Comparison of ENCODE assay signal across 1 cellular context in genomic region chr2:19733951-19734425, GRCh38.
TF ChIP-seq lines count a peak whose summit lies in the region.

No MANE protein-coding gene starts in this region.

TF ChIP-seq in HEK293, 187 proteins besides CTCF, POLR2A, EP300 and RAD21 (continued from another document):
- TF ChIP-seq, protein P1, sequence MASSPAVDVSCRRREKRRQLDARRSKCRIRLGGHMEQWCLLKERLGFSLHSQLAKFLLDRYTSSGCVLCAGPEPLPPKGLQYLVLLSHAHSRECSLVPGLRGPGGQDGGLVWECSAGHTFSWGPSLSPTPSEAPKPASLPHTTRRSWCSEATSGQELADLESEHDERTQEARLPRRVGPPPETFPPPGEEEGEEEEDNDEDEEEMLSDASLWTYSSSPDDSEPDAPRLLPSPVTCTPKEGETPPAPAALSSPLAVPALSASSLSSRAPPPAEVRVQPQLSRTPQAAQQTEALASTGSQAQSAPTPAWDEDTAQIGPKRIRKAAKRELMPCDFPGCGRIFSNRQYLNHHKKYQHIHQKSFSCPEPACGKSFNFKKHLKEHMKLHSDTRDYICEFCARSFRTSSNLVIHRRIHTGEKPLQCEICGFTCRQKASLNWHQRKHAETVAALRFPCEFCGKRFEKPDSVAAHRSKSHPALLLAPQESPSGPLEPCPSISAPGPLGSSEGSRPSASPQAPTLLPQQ (tag by site-specific recombination; IDR thresholded peaks at IDR 0.05), result 0 out of 2 replicates have a peak, but pooled peaks have one; percentile 37
- peak; percentile 52 for TF ChIP-seq ZNF629 (tag by site-specific recombination; IDR thresholded peaks at IDR 0.05)
- no peak for TF ChIP-seq ZBTB6 (tag by site-specific recombination; IDR thresholded peaks at IDR 0.05)
TF ChIP-seq in HEK293: peak in this region for 3.
